12 cellular contexts compared by ENCODE assay signal in genomic region chr10:129756912-129757861, GRCh38.
DNase-seq lines count a peak whose midpoint lies in the region; ATAC-seq and TF ChIP-seq lines count a peak whose summit lies in the region.
"Had no signal": no experiment of that assay in that cellular context is flagged by ENCODE, and none has a peak within 500 bp of the region (broad histone marks: within the 10 kb centered on the region; RNA-seq: fewer than 3 reads in every experiment).

No MANE protein-coding gene starts in this region.

- peak; percentile 12 for DNase-seq in activated naive CD4-positive, alpha-beta T cell treated with anti-CD3 and anti-CD28 coated beads for 36 hours
- DNase-seq in activated naive CD4-positive, alpha-beta T cell treated with Interleukin-2 at 50 U/mL for 16 hours: no peak
- DNase-seq in astrocyte of the hippocampus (ENCODE audit: low read depth, low spot score): peak; percentile 75
- DNase-seq in lung (ENCODE audit: low spot score): peak; percentile 54
- DNase-seq in ureter (ENCODE audit: low spot score): peak; percentile 19
- no peak for DNase-seq in NK-92 (lab: John Stamatoyannopoulos, UW; ENCODE audit: unreplicated experiment)
- no peak for DNase-seq in stimulated activated CD4-positive, alpha-beta T cell treated with anti-CD3 and anti-CD28 coated beads, Interleukin-4, amount 100 ng/mL, for 1 hour
- DNase-seq: activated CD4-positive, CD25-positive, alpha-beta regulatory T cell treated with anti-CD3 and anti-CD28 coated beads, Interleukin-2, amount 50 U/mL, for 72 hours; CD8-positive, alpha-beta memory T cell; retina had no signal

- intact Hi-C loops in activated naive CD4-positive, alpha-beta T cell treated with anti-CD3 and anti-CD28 coated beads for 36 hours (cut with micrococcal nuclease): no loop called here

- peaks cover 16% of the 10 kb centered on the region for H3K4me1 Mint-ChIP-seq in activated naive CD4-positive, alpha-beta T cell treated with anti-CD3 and anti-CD28 coated beads for 36 hours (ENCODE audit: low read depth)

- peaks cover 0 to 13% of the 10 kb centered on the region in 2 donors for H3K36me3 ChIP-seq in lung (ENCODE audit: control insufficient read depth in 2 of 2, insufficient read depth in 2 of 2, low read length in 2 of 2)

- H3K27ac Mint-ChIP-seq in activated naive CD4-positive, alpha-beta T cell treated with anti-CD3 and anti-CD28 coated beads for 36 hours: peak overlapping the region; percentile 3
- H3K27ac Mint-ChIP-seq: CD8-positive, alpha-beta memory T cell had no signal

- 18 to 29% methylated on average over 21 of the region's 21 CpGs for WGBS in lung, 2 donors

- H3K27me3 ChIP-seq in lung (ENCODE audit: control insufficient read depth, insufficient read depth): no peaks in the 10 kb centered on the region

- H3K27me3 Mint-ChIP-seq in activated naive CD4-positive, alpha-beta T cell treated with anti-CD3 and anti-CD28 coated beads for 36 hours (ENCODE audit: low read depth): no peaks in the 10 kb centered on the region
- H3K27me3 Mint-ChIP-seq: CD8-positive, alpha-beta memory T cell had no signal

- no peaks in the 10 kb centered on the region for H3K9me3 ChIP-seq in lung (ENCODE audit: control insufficient read depth in 2 of 2, insufficient read depth in 1 of 2, low read length in 1 of 2)

- no peaks in the 10 kb centered on the region for H3K4me1 ChIP-seq in lung (ENCODE audit: control insufficient read depth in 2 of 2, insufficient read depth in 2 of 2, low read length in 2 of 2)

- H3K4me3 Mint-ChIP-seq in activated naive CD4-positive, alpha-beta T cell treated with anti-CD3 and anti-CD28 coated beads for 36 hours: peak overlapping the region; percentile 14

- TF ChIP-seq CTCF in lung (IDR thresholded peaks at IDR 0.05; ENCODE audit: control extremely low read depth, extremely low read depth): no peak

- CTCF ChIA-PET in activated naive CD4-positive, alpha-beta T cell treated with anti-CD3 and anti-CD28 coated beads for 36 hours (lab: Charles Lee): no interaction called here

- H3K4me3 ChIP-seq in lung: no peak overlapping the region

- H3K9me3 Mint-ChIP-seq in activated naive CD4-positive, alpha-beta T cell treated with anti-CD3 and anti-CD28 coated beads for 36 hours: peaks cover 16% of the 10 kb centered on the region

- no peak overlapping the region for H3K27ac ChIP-seq in lung (ENCODE audit: low read depth in 1 of 2, low read length in 1 of 2)
- H3K27ac ChIP-seq: epithelial cell of prostate had no signal

- peak; percentile 68 for ATAC-seq in lung (ENCODE audit: insufficient read depth, low FRiP score)
- no peak for ATAC-seq in HG02759 (IDR thresholded peaks at IDR 0.05; ENCODE audit: unreplicated experiment)

- H3K36me3 Mint-ChIP-seq in activated naive CD4-positive, alpha-beta T cell treated with anti-CD3 and anti-CD28 coated beads for 36 hours (ENCODE audit: low read depth): peaks cover 47% of the 10 kb centered on the region

Comparison
In these comparisons a context has a peak if more than half of its experiments do, and no peak if none do; other contexts are left out.
1. DNase-seq: peak in activated naive CD4-positive, alpha-beta T cell treated with anti-CD3 and anti-CD28 coated beads for 36 hours (single experiment), astrocyte of the hippocampus (single experiment), lung (single experiment) and ureter (single experiment); none in activated naive CD4-positive, alpha-beta T cell treated with Interleukin-2 at 50 U/mL for 16 hours (single experiment), NK-92 (single experiment) and stimulated activated CD4-positive, alpha-beta T cell treated with anti-CD3 and anti-CD28 coated beads, Interleukin-4, amount 100 ng/mL, for 1 hour (single experiment).